In the genomic region with DNA sequence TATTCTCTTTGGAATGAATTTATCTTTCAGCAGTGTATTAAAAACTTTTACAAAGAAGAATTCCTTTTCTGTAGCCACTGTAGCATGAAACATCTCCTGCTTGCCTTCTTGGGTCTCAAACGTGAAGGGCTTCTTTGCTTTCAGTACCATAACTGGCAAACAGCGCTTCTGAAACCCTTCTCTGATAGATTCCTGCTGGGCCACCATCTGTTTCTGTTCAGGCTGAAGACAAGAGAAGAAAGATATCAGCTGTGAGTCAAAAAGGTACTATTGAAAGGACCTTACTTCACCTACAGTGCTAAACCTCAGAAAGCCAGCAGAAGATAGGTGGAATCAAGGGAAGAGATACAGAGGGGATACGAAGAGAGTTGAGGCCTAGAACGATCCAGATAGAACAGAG, we compare ENCODE assay signal across 31 cellular contexts. TPM values are rescaled to one million over a fixed set of nuclear protein-coding genes. Genes with fewer than 3 reads are reported as not detected.
A peak's percentile ranks its signal among the peaks of the same experiment; 100 is the strongest.
DNase-seq lines count a peak whose midpoint lies in the region; ATAC-seq, FAIRE-seq and TF ChIP-seq lines count a peak whose summit lies in the region.
"Had no signal": no experiment of that assay in that cellular context is flagged by ENCODE, and none has a peak within 500 bp of the region (broad histone marks: within the 10 kb centered on the region; RNA-seq: fewer than 3 reads in every experiment).

No MANE protein-coding gene starts in this region.

- H3K4me3 ChIP-seq in spleen = no peak overlapping the region
- H3K4me3 ChIP-seq: breast epithelium, coronary artery, esophagus muscularis mucosa, skin epidermis, suprapubic skin had no signal

- no peaks in the 10 kb centered on the region for H3K9me3 Mint-ChIP-seq in activated CD4-positive, alpha-beta T cell treated with anti-CD3 and anti-CD28 coated beads for 36 hours (ENCODE audit: low read depth)
- no peaks in the 10 kb centered on the region for H3K9me3 Mint-ChIP-seq in activated CD4-positive, alpha-beta memory T cell treated with anti-CD3 and anti-CD28 coated beads for 36 hours
- H3K9me3 Mint-ChIP-seq: WTC11 had no signal

- peaks cover 34% of the 10 kb centered on the region for H3K4me1 Mint-ChIP-seq in activated CD4-positive, alpha-beta T cell treated with anti-CD3 and anti-CD28 coated beads for 36 hours
- H3K4me1 Mint-ChIP-seq in activated CD4-positive, alpha-beta memory T cell treated with anti-CD3 and anti-CD28 coated beads for 36 hours (ENCODE audit: low read depth) = peaks cover 54% of the 10 kb centered on the region

- POLR2A ChIA-PET in activated CD4-positive, alpha-beta T cell treated with anti-CD3 and anti-CD28 coated beads for 36 hours (lab: Charles Lee) = no interaction called here
- POLR2A ChIA-PET in activated CD4-positive, alpha-beta memory T cell treated with anti-CD3 and anti-CD28 coated beads for 36 hours (lab: Charles Lee) = no interaction called here

- CTCF ChIA-PET in activated CD4-positive, alpha-beta T cell treated with anti-CD3 and anti-CD28 coated beads for 36 hours (lab: Charles Lee) = no interaction called here
- CTCF ChIA-PET in activated CD4-positive, alpha-beta memory T cell treated with anti-CD3 and anti-CD28 coated beads for 36 hours (lab: Charles Lee) = no interaction called here

- peaks cover 28 to 62% (median 53%) of the 10 kb centered on the region in 6 donors for H3K4me1 ChIP-seq in spleen
- H3K4me1 ChIP-seq: breast epithelium, esophagus muscularis mucosa, suprapubic skin had no signal

- no peak for ATAC-seq in activated CD4-positive, alpha-beta T cell treated with anti-CD3 and anti-CD28 coated beads for 36 hours
- no peak for ATAC-seq in HG02938 (IDR thresholded peaks at IDR 0.05; ENCODE audit: unreplicated experiment)
- ATAC-seq: left colon, WTC11 had no signal

- 85 to 90% (median 88%) methylated on average over 4 of the region's 4 CpGs for WGBS in spleen, 5 donors

- TF ChIP-seq POLR2A in spleen (IDR thresholded peaks at IDR 0.05) = no peak

- H3K9me3 ChIP-seq in spleen = no peaks in the 10 kb centered on the region
- H3K9me3 ChIP-seq: breast epithelium, esophagus muscularis mucosa, suprapubic skin had no signal

- H3K27ac ChIP-seq in spleen = peak overlapping the region; percentile 78 to 93 (median 88)
- H3K27ac ChIP-seq: breast epithelium, coronary artery, esophagus muscularis mucosa, RWPE1, suprapubic skin had no signal

- intact Hi-C loops in activated CD4-positive, alpha-beta T cell treated with anti-CD3 and anti-CD28 coated beads for 36 hours (cut with DNase I, micrococcal nuclease) = no loop called here
- intact Hi-C loops in activated CD4-positive, alpha-beta memory T cell treated with anti-CD3 and anti-CD28 coated beads for 36 hours (cut with micrococcal nuclease) = no loop called here
- intact Hi-C loops in spleen (cut with DNase I; ENCODE audit: low total_unique reads) = loop anchor here (10.0 kb wide), 1 partner anchor 51 kb away; no protein-coding TSS in a partner anchor

- H3K4me3 Mint-ChIP-seq in activated CD4-positive, alpha-beta T cell treated with anti-CD3 and anti-CD28 coated beads for 36 hours = no peak overlapping the region
- no peak overlapping the region for H3K4me3 Mint-ChIP-seq in activated CD4-positive, alpha-beta memory T cell treated with anti-CD3 and anti-CD28 coated beads for 36 hours
- H3K4me3 Mint-ChIP-seq: endodermal cell, WTC11 had no signal

- TF ChIP-seq CTCF in spleen (IDR thresholded peaks at IDR 0.05 in 8 of 11, conservative IDR thresholded peaks at IDR 0.05 in 3 of 11) = no peak

- no peaks in the 10 kb centered on the region for H3K27me3 ChIP-seq in spleen (replicated peaks in 1 of 7)
- H3K27me3 ChIP-seq: breast epithelium, esophagus muscularis mucosa, suprapubic skin had no signal

- H3K27ac Mint-ChIP-seq in activated CD4-positive, alpha-beta T cell treated with anti-CD3 and anti-CD28 coated beads for 36 hours = peak overlapping the region; percentile 63
- H3K27ac Mint-ChIP-seq in activated CD4-positive, alpha-beta memory T cell treated with anti-CD3 and anti-CD28 coated beads for 36 hours = peak overlapping the region; percentile 35
- H3K27ac Mint-ChIP-seq: endodermal cell, WTC11 had no signal

- no peaks in the 10 kb centered on the region for H3K27me3 Mint-ChIP-seq in activated CD4-positive, alpha-beta T cell treated with anti-CD3 and anti-CD28 coated beads for 36 hours
- H3K27me3 Mint-ChIP-seq in activated CD4-positive, alpha-beta memory T cell treated with anti-CD3 and anti-CD28 coated beads for 36 hours = no peaks in the 10 kb centered on the region

- peak; percentile 89 for FAIRE-seq in GM19239 (lab: Jason Lieb, UNC)
- FAIRE-seq: A204.1, H1 had no signal

- peaks cover 67% of the 10 kb centered on the region for H3K36me3 Mint-ChIP-seq in activated CD4-positive, alpha-beta T cell treated with anti-CD3 and anti-CD28 coated beads for 36 hours (ENCODE audit: low read depth)
- H3K36me3 Mint-ChIP-seq in activated CD4-positive, alpha-beta memory T cell treated with anti-CD3 and anti-CD28 coated beads for 36 hours = peaks cover 84% of the 10 kb centered on the region
- H3K36me3 Mint-ChIP-seq: WTC11 had no signal

- peaks cover 0 to 63% (median 5%) of the 10 kb centered on the region in 6 donors for H3K36me3 ChIP-seq in spleen
- H3K36me3 ChIP-seq: breast epithelium, esophagus muscularis mucosa, suprapubic skin had no signal

- no peak for DNase-seq in activated CD4-positive, alpha-beta T cell treated with anti-CD3 and anti-CD28 coated beads for 36 hours
- no peak for DNase-seq in activated CD4-positive, alpha-beta T cell treated with anti-CD3 and anti-CD28 coated beads, Interleukin-2, amount 50 U/mL, for 4 hours
- DNase-seq in GM19239 (ENCODE audit: insufficient read length, low spot score) (no peak), spleen (no peak), RPMI8226 (no peak), GM19238 (ENCODE audit: insufficient read length, low spot score) (no peak)
- DNase-seq in activated CD4-positive, alpha-beta memory T cell treated with anti-CD3 and anti-CD28 coated beads for 36 hours = no peak
- DNase-seq: activated CD4-positive, alpha-beta T cell treated with anti-CD3 and anti-CD28 coated beads, Interleukin-2, amount 50 U/mL, for 48 hours; activated gamma-delta T cell treated with Interleukin-2 at 50 U/mL for 16 hours; activated T-cell treated with anti-CD3 and anti-CD28 coated beads for 4 hours; amygdala; COR-L47; endodermal cell; Kasumi-1; left colon; mesenchymal stem cell; MV-4-11; NCI-H2171 treated with DMSO at 0.1 percent for 48 hours; NCI-H524 treated with DMSO at 0.1 percent for 48 hours; nucleus accumbens; stimulated activated CD4-positive, alpha-beta T cell treated with anti-CD3 and anti-CD28 coated beads, Interleukin-2, amount 100 ng/mL, for 24 hours had no signal

RNA-seq across cellular contexts. Expression of gene AIM2, which starts 10.5 kb away (rescaled TPM):
- total RNA-seq in activated CD4-positive, alpha-beta T cell treated with anti-CD3 and anti-CD28 coated beads for 36 hours = 10 to 100 TPM; 65.6 to 67.6 TPM
- 100 to 1,000 TPM; 216 to 224 TPM for total RNA-seq in activated CD4-positive, alpha-beta memory T cell treated with anti-CD3 and anti-CD28 coated beads for 36 hours
- total RNA-seq in spleen = 10 to 100 TPM; 29.3 to 73.9 (median 42.6) TPM
- 10 to 100 TPM; 26.2 to 57.8 (median 33.4) TPM for polyA plus RNA-seq in spleen
- total RNA-seq: suprapubic skin had no signal

RNA-seq across cellular contexts. Expression of gene IFI16, which starts 56.4 kb away (rescaled TPM):
- total RNA-seq in activated CD4-positive, alpha-beta T cell treated with anti-CD3 and anti-CD28 coated beads for 36 hours = 100 to 1,000 TPM; 263 to 308 TPM
- total RNA-seq in activated CD4-positive, alpha-beta memory T cell treated with anti-CD3 and anti-CD28 coated beads for 36 hours = 100 to 1,000 TPM; 215 to 220 TPM
- total RNA-seq in spleen = 100 to 1,000 TPM; 155 to 201 (median 175) TPM
- 100 to 1,000 TPM; 165 to 205 (median 186) TPM for polyA plus RNA-seq in spleen
